8 cellular contexts compared by ENCODE assay signal in genomic region chr6:150142657-150143501, GRCh38. TPM values are rescaled to one million over a fixed set of nuclear protein-coding genes. Genes with fewer than 3 reads are reported as not detected.
DNase-seq lines count a peak whose midpoint lies in the region; ATAC-seq, FAIRE-seq and TF ChIP-seq lines count a peak whose summit lies in the region.

PPP1R14C (plus strand) TSS chr6:150143044; CDS start chr6:150143193, 149 bp downstream.

- peaks cover 5 to 13% (median 13%) of the 10 kb centered on the region in 3 donors for H3K4me1 Mint-ChIP-seq in T-cell
- peaks cover 2% of the 10 kb centered on the region for H3K4me1 Mint-ChIP-seq in endodermal cell

- H3K9me3 Mint-ChIP-seq in T-cell, result no peaks in the 10 kb centered on the region
- H3K9me3 Mint-ChIP-seq in endodermal cell, result no peaks in the 10 kb centered on the region

- H3K27me3 ChIP-seq in endodermal cell (ENCODE audit: control insufficient read depth, insufficient read depth, low read length, poor library complexity, severe bottlenecking) (peaks cover 77% of the 10 kb centered on the region), thymus (ENCODE audit: control insufficient read depth, insufficient read depth) (peaks cover 33% of the 10 kb centered on the region)

- DNase-seq in AG10803 (ENCODE audit: low read depth), result peak; percentile 38
- DNase-seq in HK-2 (ENCODE audit: unreplicated experiment), result peak; percentile 77
- DNase-seq in T-cell, result peak in 1 of 34 experiments; percentile 1
- peak; percentile 87 for DNase-seq in endodermal cell
- DNase-seq in mucosa of descending colon, result peak; percentile 69 to 80 (median 71)
- DNase-seq in D721Med (ENCODE audit: insufficient read length, low spot score), result no peak

- H3K4me3 ChIP-seq in AG10803 (ENCODE audit: low read length) (peak within 1 kb of the TSS; percentile 65), endodermal cell (ENCODE audit: low read length) (peak within 1 kb of the TSS; percentile 71), mucosa of descending colon (peak within 1 kb of the TSS; percentile 33), thymus (ENCODE audit: low read length) (peak within 1 kb of the TSS; percentile 48)

- TF ChIP-seq CTCF in AG10803 (conservative IDR thresholded peaks at IDR 0.05; ENCODE audit: low read length) (no peak), endodermal cell (conservative IDR thresholded peaks at IDR 0.05) (no peak), mucosa of descending colon (IDR thresholded peaks at IDR 0.05) (no peak), D721Med (IDR thresholded peaks at IDR 0.05; ENCODE audit: insufficient read depth, missing control alignments) (no peak)

- POLR2A ChIA-PET in T-cell (lab: Charles Lee), result no interaction called here

- no peak within 1 kb of the TSS for H3K27ac Mint-ChIP-seq in T-cell
- H3K27ac Mint-ChIP-seq in endodermal cell, result no peak within 1 kb of the TSS

- FAIRE-seq in D721Med (lab: Jason Lieb, UNC), result no peak

- H3K4me3 Mint-ChIP-seq in T-cell (peak within 1 kb of the TSS; percentile 11 to 65 (median 58)), endodermal cell (peak within 1 kb of the TSS; percentile 48)

- H3K9ac ChIP-seq in endodermal cell (ENCODE audit: extremely low read depth, low read length, poor library complexity, severe bottlenecking), result no peak within 1 kb of the TSS

- H3K4me1 ChIP-seq in endodermal cell (ENCODE audit: control insufficient read depth, insufficient read depth, low read length), result no peaks in the 10 kb centered on the region
- H3K4me1 ChIP-seq in mucosa of descending colon (ENCODE audit: low read depth), result peaks cover 27% of the 10 kb centered on the region
- peaks cover 6% of the 10 kb centered on the region for H3K4me1 ChIP-seq in thymus (ENCODE audit: control insufficient read depth, insufficient read depth, low read length)

- WGBS in endodermal cell (ENCODE audit: insufficient coverage in 1 of 2, insufficient read length in 1 of 2), 2 experiments, result 1% methylated on average over 40 to 103 of the region's 103 CpGs
- under 1% methylated on average over 103 of the region's 103 CpGs for WGBS in thymus

- CTCF ChIA-PET in T-cell (lab: Charles Lee), result no interaction called here

- H3K27me3 Mint-ChIP-seq in T-cell (peaks cover 59 to 68% of the 10 kb centered on the region in 2 donors), endodermal cell (ENCODE audit: insufficient read depth) (peaks cover 78% of the 10 kb centered on the region)

- intact Hi-C loops in mucosa of descending colon (cut with DNase I, micrococcal nuclease), result no loop called here

- H3K27ac ChIP-seq in endodermal cell (ENCODE audit: low read depth, low read length) (peak within 1 kb of the TSS; percentile 4), thymus (ENCODE audit: low read depth) (no peak within 1 kb of the TSS)

- H3K36me3 ChIP-seq in endodermal cell (ENCODE audit: control insufficient read depth, insufficient read depth, low read length) (no peaks in the 10 kb centered on the region), mucosa of descending colon (ENCODE audit: low read depth) (no peaks in the 10 kb centered on the region), thymus (ENCODE audit: control insufficient read depth, insufficient read depth) (no peaks in the 10 kb centered on the region)

- no peaks in the 10 kb centered on the region for H3K36me3 Mint-ChIP-seq in T-cell
- no peaks in the 10 kb centered on the region for H3K36me3 Mint-ChIP-seq in endodermal cell (ENCODE audit: low read depth)

- H3K9me3 ChIP-seq in endodermal cell (ENCODE audit: control insufficient read depth, low read length), result no peaks in the 10 kb centered on the region
- no peaks in the 10 kb centered on the region for H3K9me3 ChIP-seq in mucosa of descending colon
- H3K9me3 ChIP-seq in thymus (ENCODE audit: control insufficient read depth), result no peaks in the 10 kb centered on the region

- ATAC-seq in T-cell (replicated peaks in 1 of 4), result peak in 3 of 4 experiments; percentile 22 to 36 (median 29)
- ATAC-seq in mucosa of descending colon, result peak; percentile 85
- ATAC-seq in HG02870 (IDR thresholded peaks at IDR 0.05; ENCODE audit: unreplicated experiment), result no peak

RNA-seq across cellular contexts. Expression of gene PPP1R14C, which starts in this region (rescaled TPM):
- total RNA-seq in T-cell, result not detected
- under 1 TPM; 0.20 to 0.29 TPM for total RNA-seq in endodermal cell
- 42.5 TPM for polyA plus RNA-seq in endodermal cell (2013, experiment 1 of 2)
- polyA plus RNA-seq in endodermal cell (2013, experiment 2 of 2), result 47.4 TPM
- 10 to 100 TPM; 11.1 to 33.5 (median 25.2) TPM for total RNA-seq in mucosa of descending colon
- polyA plus RNA-seq in thymus, result 1.9 TPM

Comparison
In these comparisons a context has a peak if more than half of its experiments do, and no peak if none do; other contexts are left out.
1. RNA of gene PPP1R14C (total RNA-seq): 11.1 to 33.5 TPM in mucosa of descending colon; 0.20 to 0.29 TPM in endodermal cell and not detected in T-cell; every median in the first group is over 4 times any median in the second.
2. Peak in ATAC-seq in T-cell; RNA of the gene not detected or under 1 TPM.
3. Peak in every context shown above with its lines, with median percentiles within 50 percentile points of each other: H3K4me3 ChIP-seq.